1 cellular context compared by ENCODE assay signal in genomic region chr12:124939428-124940142, GRCh38.
A peak's percentile ranks its signal among the peaks of the same experiment; 100 is the strongest.
TF ChIP-seq lines count a peak whose summit lies in the region.

No MANE protein-coding gene starts in this region.

TF ChIP-seq in HepG2, 621 proteins besides CTCF, POLR2A, EP300 and RAD21 (continued from another document and continues in another):
- peak; percentile 44; the same call in 1 of the 2 replicates for TF ChIP-seq HNF1A (IDR thresholded peaks at IDR 0.05; ENCODE audit: low read depth)
- peak; percentile 58; the same call in 1 of the 2 replicates for TF ChIP-seq HNF1A (CRISPR knock-in tag; IDR thresholded peaks at IDR 0.05; ENCODE audit: borderline replicate concordance)
- TF ChIP-seq HNRNPUL1 (IDR thresholded peaks at IDR 0.05; ENCODE audit: low read depth, low read length): no peak
- no peak for TF ChIP-seq ZNF703 (CRISPR knock-in tag; IDR thresholded peaks at IDR 0.05; ENCODE audit: borderline replicate concordance)
- TF ChIP-seq ZNF335 (CRISPR knock-in tag; IDR thresholded peaks at IDR 0.05): peak; percentile 85
- no peak for TF ChIP-seq AKAP8 (CRISPR knock-in tag; IDR thresholded peaks at IDR 0.05)
- TF ChIP-seq ZNF326 (CRISPR knock-in tag; IDR thresholded peaks at IDR 0.05; ENCODE audit: borderline replicate concordance): no peak
- 0 out of 2 replicates have a peak, but pooled peaks have one; percentile 85 for TF ChIP-seq NCOA1 (CRISPR knock-in tag; IDR thresholded peaks at IDR 0.05)
- TF ChIP-seq CREBL2 (CRISPR knock-in tag; IDR thresholded peaks at IDR 0.05; ENCODE audit: borderline replicate concordance): no peak
- peak; percentile 73; the same call in 1 of the 2 replicates for TF ChIP-seq SMAD1 (CRISPR knock-in tag; IDR thresholded peaks at IDR 0.05; ENCODE audit: borderline replicate concordance, low read depth)
- no peak for TF ChIP-seq ZNF484 (CRISPR knock-in tag; IDR thresholded peaks at IDR 0.05; ENCODE audit: borderline replicate concordance, low read depth)
- TF ChIP-seq, protein P1, sequence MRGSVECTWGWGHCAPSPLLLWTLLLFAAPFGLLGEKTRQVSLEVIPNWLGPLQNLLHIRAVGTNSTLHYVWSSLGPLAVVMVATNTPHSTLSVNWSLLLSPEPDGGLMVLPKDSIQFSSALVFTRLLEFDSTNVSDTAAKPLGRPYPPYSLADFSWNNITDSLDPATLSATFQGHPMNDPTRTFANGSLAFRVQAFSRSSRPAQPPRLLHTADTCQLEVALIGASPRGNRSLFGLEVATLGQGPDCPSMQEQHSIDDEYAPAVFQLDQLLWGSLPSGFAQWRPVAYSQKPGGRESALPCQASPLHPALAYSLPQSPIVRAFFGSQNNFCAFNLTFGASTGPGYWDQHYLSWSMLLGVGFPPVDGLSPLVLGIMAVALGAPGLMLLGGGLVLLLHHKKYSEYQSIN (CRISPR knock-in tag; IDR thresholded peaks at IDR 0.05; ENCODE audit: borderline replicate concordance): no peak; the same call in 1 of the 2 replicates
- peak; percentile 27; the same call in 1 of the 2 replicates for TF ChIP-seq TAF1 (CRISPR knock-in tag; IDR thresholded peaks at IDR 0.05)
- TF ChIP-seq MAZ (IDR thresholded peaks at IDR 0.05; ENCODE audit: borderline replicate concordance, low read depth, low read length): 0 out of 2 replicates have a peak, but pooled peaks have one; percentile 55
- no peak; the same call in 1 of the 2 replicates for TF ChIP-seq MAZ (CRISPR knock-in tag; IDR thresholded peaks at IDR 0.05; ENCODE audit: low read depth)
- no peak for TF ChIP-seq ZMYM3 (CRISPR knock-in tag; IDR thresholded peaks at IDR 0.05)
- no peak for TF ChIP-seq SP140L (CRISPR knock-in tag; IDR thresholded peaks at IDR 0.05; ENCODE audit: borderline replicate concordance)
- no peak for TF ChIP-seq SIX1 (CRISPR knock-in tag; IDR thresholded peaks at IDR 0.05; ENCODE audit: borderline replicate concordance)
- TF ChIP-seq CCDC6 (CRISPR knock-in tag; IDR thresholded peaks at IDR 0.05): peak; percentile 40; the same call in 1 of the 2 replicates
- TF ChIP-seq ZBTB38 (CRISPR knock-in tag; IDR thresholded peaks at IDR 0.05): peak; percentile 65; the same call in 1 of the 2 replicates
- TF ChIP-seq ZNF878 (CRISPR knock-in tag; IDR thresholded peaks at IDR 0.05): peak; percentile 82
- TF ChIP-seq YY1 (IDR thresholded peaks at IDR 0.05; ENCODE audit: insufficient read depth, insufficient replicate concordance, low read depth, low read length): no peak
- peak; percentile 57; the same call in 1 of the 2 replicates for TF ChIP-seq ZNF768 (CRISPR knock-in tag; IDR thresholded peaks at IDR 0.05)
- no peak; the same call in none of the 2 replicates for TF ChIP-seq HOXA5 (CRISPR knock-in tag; IDR thresholded peaks at IDR 0.05)
- TF ChIP-seq NFYB (CRISPR knock-in tag; IDR thresholded peaks at IDR 0.05): no peak; the same call in 1 of the 2 replicates
- TF ChIP-seq ZFX (CRISPR knock-in tag; IDR thresholded peaks at IDR 0.05; ENCODE audit: low read depth): peak; percentile 52; the same call in 1 of the 2 replicates
- no peak for TF ChIP-seq ZNF75D (CRISPR knock-in tag; IDR thresholded peaks at IDR 0.05; ENCODE audit: borderline replicate concordance)
- no peak for TF ChIP-seq ZNF576 (CRISPR knock-in tag; IDR thresholded peaks at IDR 0.05)
- no peak; the same call in 1 of the 2 replicates for TF ChIP-seq ZNF746 (CRISPR knock-in tag; IDR thresholded peaks at IDR 0.05)
- peak; percentile 26; the same call in 1 of the 2 replicates for TF ChIP-seq ZNF256 (CRISPR knock-in tag; conservative IDR thresholded peaks at IDR 0.05)
- TF ChIP-seq, protein P2, sequence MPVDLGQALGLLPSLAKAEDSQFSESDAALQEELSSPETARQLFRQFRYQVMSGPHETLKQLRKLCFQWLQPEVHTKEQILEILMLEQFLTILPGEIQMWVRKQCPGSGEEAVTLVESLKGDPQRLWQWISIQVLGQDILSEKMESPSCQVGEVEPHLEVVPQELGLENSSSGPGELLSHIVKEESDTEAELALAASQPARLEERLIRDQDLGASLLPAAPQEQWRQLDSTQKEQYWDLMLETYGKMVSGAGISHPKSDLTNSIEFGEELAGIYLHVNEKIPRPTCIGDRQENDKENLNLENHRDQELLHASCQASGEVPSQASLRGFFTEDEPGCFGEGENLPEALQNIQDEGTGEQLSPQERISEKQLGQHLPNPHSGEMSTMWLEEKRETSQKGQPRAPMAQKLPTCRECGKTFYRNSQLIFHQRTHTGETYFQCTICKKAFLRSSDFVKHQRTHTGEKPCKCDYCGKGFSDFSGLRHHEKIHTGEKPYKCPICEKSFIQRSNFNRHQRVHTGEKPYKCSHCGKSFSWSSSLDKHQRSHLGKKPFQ (CRISPR knock-in tag; IDR thresholded peaks at IDR 0.05; ENCODE audit: insufficient replicate concordance): peak; percentile 40
- 0 out of 2 replicates have a peak, but pooled peaks have one; percentile 55 for TF ChIP-seq ZNF160 (CRISPR knock-in tag; IDR thresholded peaks at IDR 0.05)
- TF ChIP-seq ZNF562 (CRISPR knock-in tag; IDR thresholded peaks at IDR 0.05; ENCODE audit: borderline replicate concordance): no peak
- TF ChIP-seq DPF2 (CRISPR knock-in tag; IDR thresholded peaks at IDR 0.05; ENCODE audit: borderline replicate concordance, low read depth): no peak
- TF ChIP-seq, protein P3, sequence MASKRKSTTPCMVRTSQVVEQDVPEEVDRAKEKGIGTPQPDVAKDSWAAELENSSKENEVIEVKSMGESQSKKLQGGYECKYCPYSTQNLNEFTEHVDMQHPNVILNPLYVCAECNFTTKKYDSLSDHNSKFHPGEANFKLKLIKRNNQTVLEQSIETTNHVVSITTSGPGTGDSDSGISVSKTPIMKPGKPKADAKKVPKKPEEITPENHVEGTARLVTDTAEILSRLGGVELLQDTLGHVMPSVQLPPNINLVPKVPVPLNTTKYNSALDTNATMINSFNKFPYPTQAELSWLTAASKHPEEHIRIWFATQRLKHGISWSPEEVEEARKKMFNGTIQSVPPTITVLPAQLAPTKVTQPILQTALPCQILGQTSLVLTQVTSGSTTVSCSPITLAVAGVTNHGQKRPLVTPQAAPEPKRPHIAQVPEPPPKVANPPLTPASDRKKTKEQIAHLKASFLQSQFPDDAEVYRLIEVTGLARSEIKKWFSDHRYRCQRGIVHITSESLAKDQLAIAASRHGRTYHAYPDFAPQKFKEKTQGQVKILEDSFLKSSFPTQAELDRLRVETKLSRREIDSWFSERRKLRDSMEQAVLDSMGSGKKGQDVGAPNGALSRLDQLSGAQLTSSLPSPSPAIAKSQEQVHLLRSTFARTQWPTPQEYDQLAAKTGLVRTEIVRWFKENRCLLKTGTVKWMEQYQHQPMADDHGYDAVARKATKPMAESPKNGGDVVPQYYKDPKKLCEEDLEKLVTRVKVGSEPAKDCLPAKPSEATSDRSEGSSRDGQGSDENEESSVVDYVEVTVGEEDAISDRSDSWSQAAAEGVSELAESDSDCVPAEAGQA (IDR thresholded peaks at IDR 0.05; ENCODE audit: low read depth): no peak
- TF ChIP-seq, protein P3 (CRISPR knock-in tag; IDR thresholded peaks at IDR 0.05; ENCODE audit: borderline replicate concordance): no peak
- TF ChIP-seq POLR2AphosphoS5 (IDR thresholded peaks at IDR 0.05; ENCODE audit: low read depth, low read length): peak; percentile 47
- TF ChIP-seq IKZF4 (CRISPR knock-in tag; IDR thresholded peaks at IDR 0.05; ENCODE audit: borderline replicate concordance, low read depth, not compliant biosample characterization): peak; percentile 21
- peak; percentile 67 for TF ChIP-seq GABPB1 (CRISPR knock-in tag; IDR thresholded peaks at IDR 0.05)
- no peak for TF ChIP-seq SOX6 (IDR thresholded peaks at IDR 0.05)
- peak; percentile 59; the same call in 1 of the 2 replicates for TF ChIP-seq SOX6 (CRISPR knock-in tag; IDR thresholded peaks at IDR 0.05)
- no peak for TF ChIP-seq SETDB1 (CRISPR knock-in tag; IDR thresholded peaks at IDR 0.05; ENCODE audit: borderline replicate concordance)
- TF ChIP-seq ZFYVE20 (CRISPR knock-in tag; IDR thresholded peaks at IDR 0.05; ENCODE audit: borderline replicate concordance, low read depth): no peak
- 0 out of 2 replicates have a peak, but pooled peaks have one; percentile 62 for TF ChIP-seq ZBTB7A (CRISPR knock-in tag; IDR thresholded peaks at IDR 0.05)
- no peak; the same call in 1 of the 2 replicates for TF ChIP-seq REL (CRISPR knock-in tag; conservative IDR thresholded peaks at IDR 0.05)
- peak; percentile 25; the same call in 1 of the 2 replicates for TF ChIP-seq ZSCAN25 (CRISPR knock-in tag; IDR thresholded peaks at IDR 0.05)
- TF ChIP-seq, protein P4, sequence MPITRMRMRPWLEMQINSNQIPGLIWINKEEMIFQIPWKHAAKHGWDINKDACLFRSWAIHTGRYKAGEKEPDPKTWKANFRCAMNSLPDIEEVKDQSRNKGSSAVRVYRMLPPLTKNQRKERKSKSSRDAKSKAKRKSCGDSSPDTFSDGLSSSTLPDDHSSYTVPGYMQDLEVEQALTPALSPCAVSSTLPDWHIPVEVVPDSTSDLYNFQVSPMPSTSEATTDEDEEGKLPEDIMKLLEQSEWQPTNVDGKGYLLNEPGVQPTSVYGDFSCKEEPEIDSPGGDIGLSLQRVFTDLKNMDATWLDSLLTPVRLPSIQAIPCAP (CRISPR knock-in tag; IDR thresholded peaks at IDR 0.05; ENCODE audit: low read depth): no peak
- TF ChIP-seq ZNF564 (CRISPR knock-in tag; IDR thresholded peaks at IDR 0.05): 0 out of 2 replicates have a peak, but pooled peaks have one; percentile 44
- no peak for TF ChIP-seq MEIS2 (CRISPR knock-in tag; IDR thresholded peaks at IDR 0.05)
- TF ChIP-seq RFX1 (IDR thresholded peaks at IDR 0.05): no peak
- TF ChIP-seq ERF (CRISPR knock-in tag; IDR thresholded peaks at IDR 0.05): peak; percentile 80; the same call in 1 of the 2 replicates
- peak; percentile 41; the same call in 1 of the 2 replicates for TF ChIP-seq ETV5 (CRISPR knock-in tag; IDR thresholded peaks at IDR 0.05; ENCODE audit: borderline replicate concordance)
- TF ChIP-seq, protein P5, sequence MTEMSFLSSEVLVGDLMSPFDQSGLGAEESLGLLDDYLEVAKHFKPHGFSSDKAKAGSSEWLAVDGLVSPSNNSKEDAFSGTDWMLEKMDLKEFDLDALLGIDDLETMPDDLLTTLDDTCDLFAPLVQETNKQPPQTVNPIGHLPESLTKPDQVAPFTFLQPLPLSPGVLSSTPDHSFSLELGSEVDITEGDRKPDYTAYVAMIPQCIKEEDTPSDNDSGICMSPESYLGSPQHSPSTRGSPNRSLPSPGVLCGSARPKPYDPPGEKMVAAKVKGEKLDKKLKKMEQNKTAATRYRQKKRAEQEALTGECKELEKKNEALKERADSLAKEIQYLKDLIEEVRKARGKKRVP (CRISPR knock-in tag; IDR thresholded peaks at IDR 0.05): peak in 1 of 2 experiments; percentile 59; a peak in 1 of 4 replicates
- peak; percentile 76; the same call in 1 of the 2 replicates for TF ChIP-seq ARNTL (CRISPR knock-in tag; IDR thresholded peaks at IDR 0.05)
- TF ChIP-seq HDAC2 (CRISPR knock-in tag; IDR thresholded peaks at IDR 0.05): peak; percentile 32
